Comparison of ENCODE assay signal across 8 cellular contexts in genomic region chr18:48161201-48161910, GRCh38.
DNase-seq lines count a peak whose midpoint lies in the region; ATAC-seq and TF ChIP-seq lines count a peak whose summit lies in the region.

No MANE protein-coding gene starts in this region.

- TF ChIP-seq POLR2A in spleen (IDR thresholded peaks at IDR 0.05) = no peak

- peak overlapping the region; percentile 37 to 74 (median 50) for H3K4me3 ChIP-seq in spleen

- no peaks in the 10 kb centered on the region for H3K9me3 ChIP-seq in spleen

- ATAC-seq in HG02571 (IDR thresholded peaks at IDR 0.05; ENCODE audit: unreplicated experiment) (peak; percentile 59), HG03469 (IDR thresholded peaks at IDR 0.05; ENCODE audit: unreplicated experiment) (no peak)

- no peak for TF ChIP-seq CTCF in spleen (IDR thresholded peaks at IDR 0.05 in 8 of 11, conservative IDR thresholded peaks at IDR 0.05 in 3 of 11)

- peaks cover 19 to 79% (median 59%) of the 10 kb centered on the region in 6 donors for H3K4me1 ChIP-seq in spleen

- peaks cover 0 to 37% (median 5%) of the 10 kb centered on the region in 7 donors for H3K27me3 ChIP-seq in spleen (replicated peaks in 1 of 7)

- peak; percentile 69 for DNase-seq in ELR (ENCODE audit: low read depth)
- DNase-seq in NCI-H146 treated with DMSO at 0.1 percent for 48 hours (lab: John Stamatoyannopoulos, UW; ENCODE audit: unreplicated experiment) = peak; percentile 96
- DNase-seq in activated CD4-positive, CD25-positive, alpha-beta regulatory T cell (lab: John Stamatoyannopoulos, UW) = peak; percentile 15 to 33 (median 18)
- DNase-seq in caudate nucleus (lab: John Stamatoyannopoulos, UW) = peak in 58 of 61 donors; percentile 10 to 90 (median 63)
- DNase-seq in iris pigment epithelial cell (ENCODE audit: low read depth) = peak; percentile 48
- DNase-seq in spleen = peak; percentile 90

- H3K27ac ChIP-seq in caudate nucleus (ENCODE audit: low read depth, low read length) (peak overlapping the region; percentile 72), spleen (peak overlapping the region; percentile 78 to 90 (median 86))

- intact Hi-C loops in spleen (cut with DNase I; ENCODE audit: low total_unique reads) = no loop called here

- 4 to 9% (median 6%) methylated on average over 28 to 53 of the region's 53 CpGs for WGBS in spleen, 5 donors

- H3K36me3 ChIP-seq in spleen = no peaks in the 10 kb centered on the region

Comparison
In these comparisons a context has a peak if more than half of its experiments do, and no peak if none do; other contexts are left out.
1. DNase-seq: peak in every context shown above with its lines; median percentile 96 in NCI-H146 treated with DMSO at 0.1 percent for 48 hours; 90 in spleen; 69 in ELR; 63 in caudate nucleus; 48 in iris pigment epithelial cell; 18 in activated CD4-positive, CD25-positive, alpha-beta regulatory T cell.